In genomic region chr5:89930591-89931383, GRCh38 we compare ENCODE assay signal across 1 cellular context.
TF ChIP-seq lines count a peak whose summit lies in the region.

No MANE protein-coding gene starts in this region.

TF ChIP-seq in IMR-90, 13 proteins besides CTCF, POLR2A, EP300 and RAD21 (continued from another document):
- TF ChIP-seq, protein P1, sequence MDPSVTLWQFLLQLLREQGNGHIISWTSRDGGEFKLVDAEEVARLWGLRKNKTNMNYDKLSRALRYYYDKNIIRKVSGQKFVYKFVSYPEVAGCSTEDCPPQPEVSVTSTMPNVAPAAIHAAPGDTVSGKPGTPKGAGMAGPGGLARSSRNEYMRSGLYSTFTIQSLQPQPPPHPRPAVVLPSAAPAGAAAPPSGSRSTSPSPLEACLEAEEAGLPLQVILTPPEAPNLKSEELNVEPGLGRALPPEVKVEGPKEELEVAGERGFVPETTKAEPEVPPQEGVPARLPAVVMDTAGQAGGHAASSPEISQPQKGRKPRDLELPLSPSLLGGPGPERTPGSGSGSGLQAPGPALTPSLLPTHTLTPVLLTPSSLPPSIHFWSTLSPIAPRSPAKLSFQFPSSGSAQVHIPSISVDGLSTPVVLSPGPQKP (IDR thresholded peaks at IDR 0.05; ENCODE audit: borderline replicate concordance, low read depth, low read length), result no peak
- no peak for TF ChIP-seq FOS (IDR thresholded peaks at IDR 0.05; ENCODE audit: low read depth, low read length)
